1 cellular context compared by ENCODE assay signal in the genomic region with DNA sequence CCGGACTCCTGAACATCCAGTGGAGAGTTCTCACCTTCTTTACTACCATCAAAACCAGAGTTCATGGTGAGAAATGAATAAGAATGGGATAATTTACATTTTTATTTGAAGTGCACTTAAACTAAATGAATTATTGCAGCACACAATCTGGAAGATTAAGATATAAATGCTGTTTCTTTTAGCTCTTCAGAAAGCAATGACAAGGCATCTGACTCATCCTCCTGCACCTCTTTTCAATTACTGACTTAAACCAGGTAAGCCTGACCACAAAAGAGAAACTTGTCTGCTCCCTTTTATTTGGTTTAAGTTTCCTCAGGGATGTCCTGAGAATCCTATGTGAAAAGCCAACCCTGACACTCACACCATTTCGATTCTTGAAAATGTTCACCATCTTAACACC.
TF ChIP-seq lines count a peak whose summit lies in the region.

No MANE protein-coding gene starts in this region.

TF ChIP-seq in HepG2, 621 proteins besides CTCF, POLR2A, EP300 and RAD21:
- TF ChIP-seq GABPA (IDR thresholded peaks at IDR 0.05; ENCODE audit: low read depth, low read length) (no peak), GABPA (CRISPR knock-in tag; IDR thresholded peaks at IDR 0.05; ENCODE audit: low read depth) (no peak), ZNF572 (CRISPR knock-in tag; IDR thresholded peaks at IDR 0.05) (no peak), ZNF121 (CRISPR knock-in tag; IDR thresholded peaks at IDR 0.05) (no peak)
- TF ChIP-seq, protein P1, sequence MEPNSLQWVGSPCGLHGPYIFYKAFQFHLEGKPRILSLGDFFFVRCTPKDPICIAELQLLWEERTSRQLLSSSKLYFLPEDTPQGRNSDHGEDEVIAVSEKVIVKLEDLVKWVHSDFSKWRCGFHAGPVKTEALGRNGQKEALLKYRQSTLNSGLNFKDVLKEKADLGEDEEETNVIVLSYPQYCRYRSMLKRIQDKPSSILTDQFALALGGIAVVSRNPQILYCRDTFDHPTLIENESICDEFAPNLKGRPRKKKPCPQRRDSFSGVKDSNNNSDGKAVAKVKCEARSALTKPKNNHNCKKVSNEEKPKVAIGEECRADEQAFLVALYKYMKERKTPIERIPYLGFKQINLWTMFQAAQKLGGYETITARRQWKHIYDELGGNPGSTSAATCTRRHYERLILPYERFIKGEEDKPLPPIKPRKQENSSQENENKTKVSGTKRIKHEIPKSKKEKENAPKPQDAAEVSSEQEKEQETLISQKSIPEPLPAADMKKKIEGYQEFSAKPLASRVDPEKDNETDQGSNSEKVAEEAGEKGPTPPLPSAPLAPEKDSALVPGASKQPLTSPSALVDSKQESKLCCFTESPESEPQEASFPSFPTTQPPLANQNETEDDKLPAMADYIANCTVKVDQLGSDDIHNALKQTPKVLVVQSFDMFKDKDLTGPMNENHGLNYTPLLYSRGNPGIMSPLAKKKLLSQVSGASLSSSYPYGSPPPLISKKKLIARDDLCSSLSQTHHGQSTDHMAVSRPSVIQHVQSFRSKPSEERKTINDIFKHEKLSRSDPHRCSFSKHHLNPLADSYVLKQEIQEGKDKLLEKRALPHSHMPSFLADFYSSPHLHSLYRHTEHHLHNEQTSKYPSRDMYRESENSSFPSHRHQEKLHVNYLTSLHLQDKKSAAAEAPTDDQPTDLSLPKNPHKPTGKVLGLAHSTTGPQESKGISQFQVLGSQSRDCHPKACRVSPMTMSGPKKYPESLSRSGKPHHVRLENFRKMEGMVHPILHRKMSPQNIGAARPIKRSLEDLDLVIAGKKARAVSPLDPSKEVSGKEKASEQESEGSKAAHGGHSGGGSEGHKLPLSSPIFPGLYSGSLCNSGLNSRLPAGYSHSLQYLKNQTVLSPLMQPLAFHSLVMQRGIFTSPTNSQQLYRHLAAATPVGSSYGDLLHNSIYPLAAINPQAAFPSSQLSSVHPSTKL (CRISPR knock-in tag; IDR thresholded peaks at IDR 0.05): no peak
